9 cellular contexts compared by ENCODE assay signal in genomic region chr11:106917973-106918372, GRCh38.
DNase-seq lines count a peak whose midpoint lies in the region; ATAC-seq and TF ChIP-seq lines count a peak whose summit lies in the region.
"Had no signal": no experiment of that assay in that cellular context is flagged by ENCODE, and none has a peak within 500 bp of the region (broad histone marks: within the 10 kb centered on the region; RNA-seq: fewer than 3 reads in every experiment).

No MANE protein-coding gene starts in this region.

- TF ChIP-seq POLR2A in NB4 (IDR thresholded peaks at IDR 0.05; ENCODE audit: extremely low read depth, insufficient read length): no peak

- TF ChIP-seq CTCF in GM12872 (IDR thresholded peaks at IDR 0.05; ENCODE audit: insufficient read depth, low read depth, low read length): peak; percentile 72
- TF ChIP-seq CTCF in NB4 (IDR thresholded peaks at IDR 0.05; ENCODE audit: low read depth, low read length): peak; percentile 46

- DNase-seq in NB4 (ENCODE audit: low read depth) (peak; percentile 14), iPS-NIHi7 (ENCODE audit: extremely low spot score) (peak; percentile 37), NK-92 (lab: John Stamatoyannopoulos, UW; ENCODE audit: unreplicated experiment) (no peak), ureter (ENCODE audit: low spot score) (no peak), NCI-H1694 treated with DMSO at 0.1 percent for 48 hours (lab: John Stamatoyannopoulos, UW) (no peak)
- no peak for DNase-seq in activated CD4-positive, CD25-positive, alpha-beta regulatory T cell (lab: John Stamatoyannopoulos, UW)
- DNase-seq: NCI-H146 had no signal

- ATAC-seq in GM21619 (IDR thresholded peaks at IDR 0.05; ENCODE audit: unreplicated experiment): peak; percentile 89

- no peak overlapping the region for H3K4me3 ChIP-seq in NB4 (ENCODE audit: low read depth, low read length)

Comparison
In these comparisons a context has a peak if more than half of its experiments do, and no peak if none do; other contexts are left out.
1. DNase-seq: peak in NB4 (single experiment) and iPS-NIHi7 (single experiment); none in activated CD4-positive, CD25-positive, alpha-beta regulatory T cell (0 of 4), NK-92 (single experiment), ureter (single experiment) and NCI-H1694 treated with DMSO at 0.1 percent for 48 hours (single experiment).